ENCODE assay signal across 1 cellular context in the genomic region with DNA sequence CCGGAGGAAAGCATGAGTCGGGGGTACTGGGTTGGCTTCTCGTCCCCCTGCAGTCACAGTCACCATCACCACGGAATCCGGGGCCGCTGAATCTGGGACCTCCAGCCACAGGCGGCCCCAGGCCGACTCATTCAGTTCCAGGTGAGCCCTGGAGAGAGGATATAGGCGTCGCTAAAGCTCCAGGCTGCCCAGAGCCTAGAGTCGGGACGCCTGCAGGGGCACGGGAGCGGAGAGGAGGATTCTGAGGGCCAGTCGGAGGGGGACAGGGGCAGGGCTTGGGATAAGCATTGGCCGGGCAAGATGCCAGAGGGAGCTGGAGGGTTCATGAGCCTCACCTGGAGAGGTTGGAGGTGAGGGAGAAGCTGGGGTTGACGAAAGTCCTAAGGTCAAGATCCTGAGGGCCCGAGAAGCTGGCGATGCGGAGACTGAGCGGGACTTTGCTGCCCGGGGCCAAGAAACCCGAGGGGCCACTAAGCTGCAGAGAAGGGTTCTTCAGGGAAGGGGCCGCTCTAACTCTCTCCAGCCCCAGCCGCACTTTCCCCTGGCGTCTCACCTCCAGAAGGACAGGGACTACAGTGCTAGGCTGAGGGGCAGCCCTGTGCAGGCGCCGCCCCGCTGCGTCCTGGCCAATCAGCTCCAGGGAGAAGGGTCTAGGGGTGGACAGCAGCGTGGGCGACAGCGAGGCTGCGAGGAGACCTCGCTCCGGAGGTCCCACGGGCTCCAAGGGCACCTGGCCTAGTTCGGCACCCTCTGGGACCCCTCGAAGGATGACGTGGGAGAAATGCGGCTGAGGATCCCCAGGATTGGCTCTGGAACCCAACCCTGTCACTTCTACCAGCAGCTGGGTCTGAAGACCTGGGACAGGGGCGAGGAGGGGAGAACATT.
A peak's percentile ranks its signal among the peaks of the same experiment; 100 is the strongest.
TF ChIP-seq lines count a peak whose summit lies in the region.

No MANE protein-coding gene starts in this region.

TF ChIP-seq in HepG2, 621 proteins besides CTCF, POLR2A, EP300 and RAD21 (continued from another document and continues in another):
- 0 out of 2 replicates have a peak, but pooled peaks have one; percentile 64 for TF ChIP-seq ZNF776 (CRISPR knock-in tag; IDR thresholded peaks at IDR 0.05)
- TF ChIP-seq ZNF703 (CRISPR knock-in tag; IDR thresholded peaks at IDR 0.05; ENCODE audit: borderline replicate concordance): no peak
- TF ChIP-seq, protein P1, sequence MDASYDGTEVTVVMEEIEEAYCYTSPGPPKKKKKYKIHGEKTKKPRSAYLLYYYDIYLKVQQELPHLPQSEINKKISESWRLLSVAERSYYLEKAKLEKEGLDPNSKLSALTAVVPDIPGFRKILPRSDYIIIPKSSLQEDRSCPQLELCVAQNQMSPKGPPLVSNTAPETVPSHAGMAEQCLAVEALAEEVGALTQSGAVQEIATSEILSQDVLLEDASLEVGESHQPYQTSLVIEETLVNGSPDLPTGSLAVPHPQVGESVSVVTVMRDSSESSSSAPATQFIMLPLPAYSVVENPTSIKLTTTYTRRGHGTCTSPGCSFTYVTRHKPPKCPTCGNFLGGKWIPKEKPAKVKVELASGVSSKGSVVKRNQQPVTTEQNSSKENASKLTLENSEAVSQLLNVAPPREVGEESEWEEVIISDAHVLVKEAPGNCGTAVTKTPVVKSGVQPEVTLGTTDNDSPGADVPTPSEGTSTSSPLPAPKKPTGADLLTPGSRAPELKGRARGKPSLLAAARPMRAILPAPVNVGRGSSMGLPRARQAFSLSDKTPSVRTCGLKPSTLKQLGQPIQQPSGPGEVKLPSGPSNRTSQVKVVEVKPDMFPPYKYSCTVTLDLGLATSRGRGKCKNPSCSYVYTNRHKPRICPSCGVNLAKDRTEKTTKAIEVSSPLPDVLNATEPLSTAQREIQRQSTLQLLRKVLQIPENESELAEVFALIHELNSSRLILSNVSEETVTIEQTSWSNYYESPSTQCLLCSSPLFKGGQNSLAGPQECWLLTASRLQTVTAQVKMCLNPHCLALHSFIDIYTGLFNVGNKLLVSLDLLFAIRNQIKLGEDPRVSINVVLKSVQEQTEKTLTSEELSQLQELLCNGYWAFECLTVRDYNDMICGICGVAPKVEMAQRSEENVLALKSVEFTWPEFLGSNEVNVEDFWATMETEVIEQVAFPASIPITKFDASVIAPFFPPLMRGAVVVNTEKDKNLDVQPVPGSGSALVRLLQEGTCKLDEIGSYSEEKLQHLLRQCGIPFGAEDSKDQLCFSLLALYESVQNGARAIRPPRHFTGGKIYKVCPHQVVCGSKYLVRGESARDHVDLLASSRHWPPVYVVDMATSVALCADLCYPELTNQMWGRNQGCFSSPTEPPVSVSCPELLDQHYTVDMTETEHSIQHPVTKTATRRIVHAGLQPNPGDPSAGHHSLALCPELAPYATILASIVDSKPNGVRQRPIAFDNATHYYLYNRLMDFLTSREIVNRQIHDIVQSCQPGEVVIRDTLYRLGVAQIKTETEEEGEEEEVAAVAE (CRISPR knock-in tag; IDR thresholded peaks at IDR 0.05; ENCODE audit: borderline replicate concordance): no peak
- TF ChIP-seq ZNF33B (CRISPR knock-in tag; IDR thresholded peaks at IDR 0.05): peak; percentile 90
- no peak; the same call in 1 of the 2 replicates for TF ChIP-seq TP53 (CRISPR knock-in tag; conservative IDR thresholded peaks at IDR 0.05)
- no peak for TF ChIP-seq ZNF251 (CRISPR knock-in tag; IDR thresholded peaks at IDR 0.05)
- no peak for TF ChIP-seq HNRNPH1 (optimal IDR thresholded peaks at IDR 0.05; ENCODE audit: low read depth, low read length)
- no peak for TF ChIP-seq ZNF615 (CRISPR knock-in tag; IDR thresholded peaks at IDR 0.05; ENCODE audit: borderline replicate concordance)
- 0 out of 2 replicates have a peak, but pooled peaks have one; percentile 16 for TF ChIP-seq FOSL2 (CRISPR knock-in tag; IDR thresholded peaks at IDR 0.05)
- 0 out of 2 replicates have a peak, but pooled peaks have one; percentile 47 for TF ChIP-seq ZSCAN20 (CRISPR knock-in tag; IDR thresholded peaks at IDR 0.05; ENCODE audit: borderline replicate concordance)
- peak; percentile 16; the same call in 1 of the 2 replicates for TF ChIP-seq ZNF563 (CRISPR knock-in tag; IDR thresholded peaks at IDR 0.05)
- no peak for TF ChIP-seq TMF1 (CRISPR knock-in tag; IDR thresholded peaks at IDR 0.05; ENCODE audit: low read depth)
- TF ChIP-seq ZNF350 (CRISPR knock-in tag; IDR thresholded peaks at IDR 0.05; ENCODE audit: borderline replicate concordance, low read depth): peak; percentile 60; the same call in 1 of the 2 replicates
- TF ChIP-seq BRD4 (CRISPR knock-in tag; IDR thresholded peaks at IDR 0.05): 0 out of 2 replicates have a peak, but pooled peaks have one; percentile 63
- TF ChIP-seq, protein P2, sequence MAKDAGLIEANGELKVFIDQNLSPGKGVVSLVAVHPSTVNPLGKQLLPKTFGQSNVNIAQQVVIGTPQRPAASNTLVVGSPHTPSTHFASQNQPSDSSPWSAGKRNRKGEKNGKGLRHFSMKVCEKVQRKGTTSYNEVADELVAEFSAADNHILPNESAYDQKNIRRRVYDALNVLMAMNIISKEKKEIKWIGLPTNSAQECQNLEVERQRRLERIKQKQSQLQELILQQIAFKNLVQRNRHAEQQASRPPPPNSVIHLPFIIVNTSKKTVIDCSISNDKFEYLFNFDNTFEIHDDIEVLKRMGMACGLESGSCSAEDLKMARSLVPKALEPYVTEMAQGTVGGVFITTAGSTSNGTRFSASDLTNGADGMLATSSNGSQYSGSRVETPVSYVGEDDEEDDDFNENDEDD (CRISPR knock-in tag; IDR thresholded peaks at IDR 0.05; ENCODE audit: borderline replicate concordance): peak; percentile 69; the same call in 1 of the 2 replicates
- 0 out of 2 replicates have a peak, but pooled peaks have one; percentile 70 for TF ChIP-seq ZNF780A (CRISPR knock-in tag; IDR thresholded peaks at IDR 0.05)
- peak; percentile 90 for TF ChIP-seq ZNF501 (CRISPR knock-in tag; IDR thresholded peaks at IDR 0.05)
- no peak for TF ChIP-seq ZFY (CRISPR knock-in tag; IDR thresholded peaks at IDR 0.05)
- TF ChIP-seq, protein P3, sequence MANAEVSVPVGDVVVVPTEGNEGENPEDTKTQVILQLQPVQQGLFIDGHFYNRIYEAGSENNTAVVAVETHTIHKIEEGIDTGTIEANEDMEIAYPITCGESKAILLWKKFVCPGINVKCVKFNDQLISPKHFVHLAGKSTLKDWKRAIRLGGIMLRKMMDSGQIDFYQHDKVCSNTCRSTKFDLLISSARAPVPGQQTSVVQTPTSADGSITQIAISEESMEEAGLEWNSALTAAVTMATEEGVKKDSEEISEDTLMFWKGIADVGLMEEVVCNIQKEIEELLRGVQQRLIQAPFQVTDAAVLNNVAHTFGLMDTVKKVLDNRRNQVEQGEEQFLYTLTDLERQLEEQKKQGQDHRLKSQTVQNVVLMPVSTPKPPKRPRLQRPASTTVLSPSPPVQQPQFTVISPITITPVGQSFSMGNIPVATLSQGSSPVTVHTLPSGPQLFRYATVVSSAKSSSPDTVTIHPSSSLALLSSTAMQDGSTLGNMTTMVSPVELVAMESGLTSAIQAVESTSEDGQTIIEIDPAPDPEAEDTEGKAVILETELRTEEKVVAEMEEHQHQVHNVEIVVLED (CRISPR knock-in tag; IDR thresholded peaks at IDR 0.05; ENCODE audit: borderline replicate concordance): peak; percentile 63; the same call in 1 of the 2 replicates
- TF ChIP-seq NFE2L2 (IDR thresholded peaks at IDR 0.05; ENCODE audit: low read length): no peak
- peak; percentile 52 for TF ChIP-seq HNRNPLL (IDR thresholded peaks at IDR 0.05; ENCODE audit: low read depth, low read length, poor library complexity, severe bottlenecking)
- TF ChIP-seq, protein P4, sequence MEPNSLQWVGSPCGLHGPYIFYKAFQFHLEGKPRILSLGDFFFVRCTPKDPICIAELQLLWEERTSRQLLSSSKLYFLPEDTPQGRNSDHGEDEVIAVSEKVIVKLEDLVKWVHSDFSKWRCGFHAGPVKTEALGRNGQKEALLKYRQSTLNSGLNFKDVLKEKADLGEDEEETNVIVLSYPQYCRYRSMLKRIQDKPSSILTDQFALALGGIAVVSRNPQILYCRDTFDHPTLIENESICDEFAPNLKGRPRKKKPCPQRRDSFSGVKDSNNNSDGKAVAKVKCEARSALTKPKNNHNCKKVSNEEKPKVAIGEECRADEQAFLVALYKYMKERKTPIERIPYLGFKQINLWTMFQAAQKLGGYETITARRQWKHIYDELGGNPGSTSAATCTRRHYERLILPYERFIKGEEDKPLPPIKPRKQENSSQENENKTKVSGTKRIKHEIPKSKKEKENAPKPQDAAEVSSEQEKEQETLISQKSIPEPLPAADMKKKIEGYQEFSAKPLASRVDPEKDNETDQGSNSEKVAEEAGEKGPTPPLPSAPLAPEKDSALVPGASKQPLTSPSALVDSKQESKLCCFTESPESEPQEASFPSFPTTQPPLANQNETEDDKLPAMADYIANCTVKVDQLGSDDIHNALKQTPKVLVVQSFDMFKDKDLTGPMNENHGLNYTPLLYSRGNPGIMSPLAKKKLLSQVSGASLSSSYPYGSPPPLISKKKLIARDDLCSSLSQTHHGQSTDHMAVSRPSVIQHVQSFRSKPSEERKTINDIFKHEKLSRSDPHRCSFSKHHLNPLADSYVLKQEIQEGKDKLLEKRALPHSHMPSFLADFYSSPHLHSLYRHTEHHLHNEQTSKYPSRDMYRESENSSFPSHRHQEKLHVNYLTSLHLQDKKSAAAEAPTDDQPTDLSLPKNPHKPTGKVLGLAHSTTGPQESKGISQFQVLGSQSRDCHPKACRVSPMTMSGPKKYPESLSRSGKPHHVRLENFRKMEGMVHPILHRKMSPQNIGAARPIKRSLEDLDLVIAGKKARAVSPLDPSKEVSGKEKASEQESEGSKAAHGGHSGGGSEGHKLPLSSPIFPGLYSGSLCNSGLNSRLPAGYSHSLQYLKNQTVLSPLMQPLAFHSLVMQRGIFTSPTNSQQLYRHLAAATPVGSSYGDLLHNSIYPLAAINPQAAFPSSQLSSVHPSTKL (CRISPR knock-in tag; IDR thresholded peaks at IDR 0.05): peak; percentile 44; the same call in 1 of the 2 replicates
- no peak for TF ChIP-seq ZNF30 (CRISPR knock-in tag; IDR thresholded peaks at IDR 0.05)
- peak; percentile 75; the same call in 1 of the 2 replicates for TF ChIP-seq NRL (CRISPR knock-in tag; IDR thresholded peaks at IDR 0.05; ENCODE audit: borderline replicate concordance)
- peak; percentile 38; the same call in 1 of the 2 replicates for TF ChIP-seq THAP11 (CRISPR knock-in tag; IDR thresholded peaks at IDR 0.05)
- TF ChIP-seq NBN (conservative IDR thresholded peaks at IDR 0.05): no peak
- TF ChIP-seq KDM3A (CRISPR knock-in tag; IDR thresholded peaks at IDR 0.05; ENCODE audit: low read depth): 0 out of 2 replicates have a peak, but pooled peaks have one; percentile 19
- TF ChIP-seq ZNF33A (CRISPR knock-in tag; IDR thresholded peaks at IDR 0.05; ENCODE audit: borderline replicate concordance): no peak
- peak; percentile 77 for TF ChIP-seq ZNF335 (CRISPR knock-in tag; IDR thresholded peaks at IDR 0.05)
- TF ChIP-seq, protein P5, sequence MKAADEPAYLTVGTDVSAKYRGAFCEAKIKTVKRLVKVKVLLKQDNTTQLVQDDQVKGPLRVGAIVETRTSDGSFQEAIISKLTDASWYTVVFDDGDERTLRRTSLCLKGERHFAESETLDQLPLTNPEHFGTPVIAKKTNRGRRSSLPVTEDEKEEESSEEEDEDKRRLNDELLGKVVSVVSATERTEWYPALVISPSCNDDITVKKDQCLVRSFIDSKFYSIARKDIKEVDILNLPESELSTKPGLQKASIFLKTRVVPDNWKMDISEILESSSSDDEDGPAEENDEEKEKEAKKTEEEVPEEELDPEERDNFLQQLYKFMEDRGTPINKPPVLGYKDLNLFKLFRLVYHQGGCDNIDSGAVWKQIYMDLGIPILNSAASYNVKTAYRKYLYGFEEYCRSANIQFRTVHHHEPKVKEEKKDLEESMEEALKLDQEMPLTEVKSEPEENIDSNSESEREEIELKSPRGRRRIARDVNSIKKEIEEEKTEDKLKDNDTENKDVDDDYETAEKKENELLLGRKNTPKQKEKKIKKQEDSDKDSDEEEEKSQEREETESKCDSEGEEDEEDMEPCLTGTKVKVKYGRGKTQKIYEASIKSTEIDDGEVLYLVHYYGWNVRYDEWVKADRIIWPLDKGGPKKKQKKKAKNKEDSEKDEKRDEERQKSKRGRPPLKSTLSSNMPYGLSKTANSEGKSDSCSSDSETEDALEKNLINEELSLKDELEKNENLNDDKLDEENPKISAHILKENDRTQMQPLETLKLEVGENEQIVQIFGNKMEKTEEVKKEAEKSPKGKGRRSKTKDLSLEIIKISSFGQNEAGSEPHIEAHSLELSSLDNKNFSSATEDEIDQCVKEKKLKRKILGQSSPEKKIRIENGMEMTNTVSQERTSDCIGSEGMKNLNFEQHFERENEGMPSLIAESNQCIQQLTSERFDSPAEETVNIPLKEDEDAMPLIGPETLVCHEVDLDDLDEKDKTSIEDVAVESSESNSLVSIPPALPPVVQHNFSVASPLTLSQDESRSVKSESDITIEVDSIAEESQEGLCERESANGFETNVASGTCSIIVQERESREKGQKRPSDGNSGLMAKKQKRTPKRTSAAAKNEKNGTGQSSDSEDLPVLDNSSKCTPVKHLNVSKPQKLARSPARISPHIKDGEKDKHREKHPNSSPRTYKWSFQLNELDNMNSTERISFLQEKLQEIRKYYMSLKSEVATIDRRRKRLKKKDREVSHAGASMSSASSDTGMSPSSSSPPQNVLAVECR (CRISPR knock-in tag; IDR thresholded peaks at IDR 0.05; ENCODE audit: borderline replicate concordance): peak; percentile 59; the same call in 1 of the 2 replicates
- peak; percentile 74; the same call in 1 of the 2 replicates for TF ChIP-seq ZNF784 (CRISPR knock-in tag; IDR thresholded peaks at IDR 0.05; ENCODE audit: borderline replicate concordance)
- TF ChIP-seq CREB1 (IDR thresholded peaks at IDR 0.05): peak; percentile 33; the same call in 1 of the 2 replicates
- no peak for TF ChIP-seq CREB1 (CRISPR knock-in tag; IDR thresholded peaks at IDR 0.05)
- no peak for TF ChIP-seq ZMAT3 (CRISPR knock-in tag; conservative IDR thresholded peaks at IDR 0.05)
- peak; percentile 63; the same call in 1 of the 2 replicates for TF ChIP-seq ZNF430 (CRISPR knock-in tag; IDR thresholded peaks at IDR 0.05)
- no peak for TF ChIP-seq ZNF891 (CRISPR knock-in tag; IDR thresholded peaks at IDR 0.05)
- no peak for TF ChIP-seq FLYWCH1 (CRISPR knock-in tag; IDR thresholded peaks at IDR 0.05)
- TF ChIP-seq, protein P6, sequence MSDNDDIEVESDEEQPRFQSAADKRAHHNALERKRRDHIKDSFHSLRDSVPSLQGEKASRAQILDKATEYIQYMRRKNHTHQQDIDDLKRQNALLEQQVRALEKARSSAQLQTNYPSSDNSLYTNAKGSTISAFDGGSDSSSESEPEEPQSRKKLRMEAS (IDR thresholded peaks at IDR 0.05): peak; percentile 91
